Comparison of ENCODE assay signal across 24 cellular contexts in the genomic region with DNA sequence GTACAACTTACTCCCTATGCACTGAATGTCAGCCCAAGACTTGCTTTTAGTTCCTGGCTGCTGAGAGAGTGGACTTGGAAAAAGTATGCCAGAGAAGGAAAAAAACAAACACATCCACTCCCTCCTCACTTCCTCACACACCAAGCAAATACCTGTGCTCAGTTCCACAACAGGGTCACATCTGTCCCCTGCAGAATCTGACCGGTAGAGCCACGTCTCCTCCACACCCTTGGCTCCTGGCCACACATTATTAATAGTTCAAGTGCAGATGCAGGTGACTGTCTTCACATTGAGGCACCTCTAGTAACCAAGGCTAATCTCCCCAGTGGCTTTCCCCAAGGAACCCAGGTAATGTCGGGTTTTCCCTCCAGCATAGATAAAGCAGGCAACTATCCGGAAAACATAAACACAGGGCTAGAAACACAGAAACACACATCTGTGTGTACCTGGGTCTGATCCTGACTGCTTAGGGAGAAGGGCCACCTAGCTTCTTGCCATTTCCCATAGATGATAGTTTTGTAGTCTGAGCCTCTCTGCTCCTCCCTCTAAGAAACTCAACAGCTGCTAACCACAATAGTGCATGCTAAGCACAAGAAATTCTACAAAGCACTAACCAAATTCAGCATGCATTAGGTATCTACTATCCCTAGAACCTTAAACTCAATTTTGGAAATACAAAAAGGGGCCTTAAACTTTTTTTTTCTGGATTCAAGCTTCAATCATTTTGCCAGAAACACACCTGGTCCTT. TPM values are rescaled to one million over a fixed set of nuclear protein-coding genes. Genes with fewer than 3 reads are reported as not detected.
"Had no signal": no experiment of that assay in that cellular context is flagged by ENCODE, and none has a peak within 500 bp of the region (broad histone marks: within the 10 kb centered on the region; RNA-seq: fewer than 3 reads in every experiment).

No MANE protein-coding gene starts in this region.

- ATAC-seq: activated CD4-positive, CD25-positive, alpha-beta regulatory T cell treated with anti-CD3 and anti-CD28 coated beads, Interleukin-2, amount 50 U/mL, for 24 hours; activated naive CD4-positive, alpha-beta T cell treated with anti-CD3 and anti-CD28 coated beads, Interleukin-2, amount 50 U/mL, for 72 hours; right lobe of liver; stimulated activated naive CD8-positive, alpha-beta T cell treated with anti-CD3 and anti-CD28 coated beads, Interleukin-15, Interleukin-2, amounts not matched to agents 100 U/mL and 50 U/mL, for 24 hours had no signal

- H3K9me3 ChIP-seq: esophagus muscularis mucosa, right lobe of liver had no signal

- H3K4me3 ChIP-seq: esophagus muscularis mucosa, neural progenitor cell, right lobe of liver had no signal

- H3K27ac ChIP-seq: esophagus muscularis mucosa, neural progenitor cell, right lobe of liver had no signal

- H3K4me1 ChIP-seq: esophagus muscularis mucosa, neural progenitor cell, right lobe of liver had no signal

- H2AFZ ChIP-seq: neural progenitor cell had no signal

- H3K27ac Mint-ChIP-seq: activated CD4-positive, alpha-beta memory T cell treated with anti-CD3 and anti-CD28 coated beads, Interleukin-2, amount 10 ng/mL, durations not matched to agents 7 days and 5 days; activated CD4-positive, alpha-beta T cell treated with anti-CD3 and anti-CD28 coated beads, Interleukin-2, amount 10 ng/mL, durations not matched to agents 24 days and 14 days; activated naive CD4-positive, alpha-beta T cell treated with anti-CD3 and anti-CD28 coated beads, Interleukin-2, amount 50 U/mL, for 72 hours; brain; naive B cell; neural progenitor cell had no signal

- H3K36me3 ChIP-seq: esophagus muscularis mucosa, neural progenitor cell, right lobe of liver had no signal

- H3K4me3 Mint-ChIP-seq: activated CD4-positive, alpha-beta memory T cell treated with anti-CD3 and anti-CD28 coated beads, Interleukin-2, amount 10 ng/mL, durations not matched to agents 7 days and 5 days; activated CD4-positive, alpha-beta T cell treated with anti-CD3 and anti-CD28 coated beads, Interleukin-2, amount 10 ng/mL, durations not matched to agents 24 days and 14 days; brain; naive B cell; neural progenitor cell had no signal

- H3K4me1 Mint-ChIP-seq: naive B cell, neural progenitor cell had no signal

- DNase-seq: activated CD4-positive, alpha-beta memory T cell treated with anti-CD3 and anti-CD28 coated beads, Interleukin-2, amount 10 ng/mL, durations not matched to agents 7 days and 5 days; activated CD4-positive, alpha-beta T cell treated with anti-CD3 and anti-CD28 coated beads, Interleukin-2, amount 10 ng/mL, durations not matched to agents 24 days and 14 days; activated gamma-delta T cell treated with Interleukin-2 at 50 U/mL for 16 hours; aorta; caudate nucleus; glutamatergic neuron; hippocampal formation; midbrain; naive B cell; posterior cingulate gyrus; right lobe of liver; stimulated activated CD4-positive, alpha-beta T cell treated with anti-CD3 and anti-CD28 coated beads, Interleukin-4, amount 100 ng/mL, for 1 hour; stimulated activated naive CD8-positive, alpha-beta T cell treated with anti-CD3 and anti-CD28 coated beads, Interleukin-15, Interleukin-2, amounts not matched to agents 100 U/mL and 50 U/mL, for 24 hours had no signal

- H3K9me3 Mint-ChIP-seq: brain, naive B cell, neural progenitor cell had no signal

- H3K4me2 ChIP-seq: neural progenitor cell had no signal

- H3K27me3 ChIP-seq: esophagus muscularis mucosa, neural progenitor cell, right lobe of liver had no signal

- H3K9ac ChIP-seq: neural progenitor cell had no signal

- H3K27me3 Mint-ChIP-seq: activated CD4-positive, alpha-beta T cell treated with anti-CD3 and anti-CD28 coated beads, Interleukin-2, amount 10 ng/mL, durations not matched to agents 24 days and 14 days had no signal

- H3K36me3 Mint-ChIP-seq: activated naive CD4-positive, alpha-beta T cell treated with anti-CD3 and anti-CD28 coated beads, Interleukin-2, amount 50 U/mL, for 72 hours; brain; naive B cell; neural progenitor cell had no signal

RNA-seq across cellular contexts. Expression of a gene that starts 54.4 kb away (rescaled TPM):
- total RNA-seq: activated CD4-positive, alpha-beta memory T cell treated with anti-CD3 and anti-CD28 coated beads, Interleukin-2, amount 10 ng/mL, durations not matched to agents 7 days and 5 days; activated CD4-positive, alpha-beta T cell treated with anti-CD3 and anti-CD28 coated beads, Interleukin-2, amount 10 ng/mL, durations not matched to agents 24 days and 14 days; aorta; dermis microvascular lymphatic vessel endothelial cell; esophagus muscularis mucosa; frontal cortex; liver; right lobe of liver; subcutaneous adipose tissue; T-helper 2 cell treated with Interferon-gamma antibody and Interleukin-4, amounts not matched to agents 100 ng/mL and 5 ng/mL, for 36 hours; urinary bladder had no signal
